ENCODE assay signal across 14 cellular contexts in the genomic region with DNA sequence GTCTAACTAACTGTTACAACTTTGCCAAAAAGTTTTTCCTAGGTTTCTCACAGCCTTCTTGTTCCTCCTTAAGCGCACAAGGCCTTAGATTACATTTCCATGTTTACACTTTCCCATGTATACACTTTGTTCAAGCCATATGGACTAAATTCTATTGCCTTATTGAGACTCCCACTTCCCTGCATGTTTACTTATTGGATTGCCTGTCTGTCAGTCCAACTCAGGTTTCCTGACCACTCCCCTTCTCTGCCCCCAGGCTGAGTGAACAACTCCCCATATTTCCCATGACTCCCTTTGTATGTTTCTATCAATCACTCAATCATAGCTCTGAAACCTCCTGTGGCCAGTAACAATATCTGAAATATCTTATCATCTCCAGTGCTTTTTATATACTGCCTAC. TPM values are rescaled to one million over a fixed set of nuclear protein-coding genes. Genes with fewer than 3 reads are reported as not detected.
DNase-seq lines count a peak whose midpoint lies in the region; ATAC-seq, FAIRE-seq and TF ChIP-seq lines count a peak whose summit lies in the region.
"Had no signal": no experiment of that assay in that cellular context is flagged by ENCODE, and none has a peak within 500 bp of the region (broad histone marks: within the 10 kb centered on the region; RNA-seq: fewer than 3 reads in every experiment).

No MANE protein-coding gene starts in this region.

- in situ Hi-C loops in K562 (cut with MboI) = no loop called here

- H2AK5ac ChIP-seq in H9 (ENCODE audit: insufficient read length, low read length) = no peak overlapping the region

- no peaks in the 10 kb centered on the region for H3K79me1 ChIP-seq in H9 (ENCODE audit: insufficient read depth, low read depth, low read length, poor library complexity, severe bottlenecking)

- no peak overlapping the region for H3K4me2 ChIP-seq in K562 (ENCODE audit: insufficient read depth, low read length)
- no peak overlapping the region for H3K4me2 ChIP-seq in H9 (ENCODE audit: insufficient read depth, insufficient read length, low read length)

- no peaks in the 10 kb centered on the region for H3K4me1 ChIP-seq in K562 (replicated peaks in 1 of 2; ENCODE audit: control insufficient read depth in 2 of 2, insufficient read depth in 2 of 2, low read length in 2 of 2)
- no peaks in the 10 kb centered on the region for H3K4me1 ChIP-seq in sigmoid colon
- no peaks in the 10 kb centered on the region for H3K4me1 ChIP-seq in H9 (ENCODE audit: insufficient read depth, low read length)
- H3K4me1 ChIP-seq: HAP-1 had no signal

- no peak overlapping the region for H4K91ac ChIP-seq in H9 (ENCODE audit: insufficient read length, low read depth, low read length)

- H3K4me3 Mint-ChIP-seq in nephron progenitor cell (no peak overlapping the region), H9 (no peak overlapping the region)

- 100% methylated on average over 1 of the region's 1 CpG for WGBS in K562 (ENCODE audit: insufficient coverage, low coverage, missing lambda C conversion rate)
- 56 to 75% methylated on average over 1 of the region's 1 CpG for WGBS in sigmoid colon, 2 donors
- no CpG with 5 or more reads among the region's 1 CpG for WGBS in H9 (ENCODE audit: extremely low coverage, insufficient read length, low lambda C conversion rate)

- H3K18ac ChIP-seq in H9 (ENCODE audit: insufficient read length, low read depth, low read length) = no peak overlapping the region

- no peak overlapping the region for H3K23ac ChIP-seq in H9 (ENCODE audit: insufficient read length, low read depth, low read length)

- H4K8ac ChIP-seq in H9 (replicated peaks; ENCODE audit: insufficient read length, low read depth, low read length) = no peak overlapping the region

- TF ChIP-seq RAD21 in K562 (CRISPR knock-in tag; conservative IDR thresholded peaks at IDR 0.05 in 1 of 2, IDR thresholded peaks at IDR 0.05 in 1 of 2) = no peak

- H3K9ac ChIP-seq in K562 (ENCODE audit: insufficient read depth in 1 of 2, low read depth in 2 of 2, low read length in 2 of 2) = no peak overlapping the region
- no peak overlapping the region for H3K9ac ChIP-seq in H9 (ENCODE audit: extremely low read depth, insufficient read length, low read length)

- peak; percentile 2 for DNase-seq in NCI-H2171 treated with DMSO at 0.1 percent for 48 hours (lab: John Stamatoyannopoulos, UW)
- no peak for DNase-seq in NCI-H2171 (lab: John Stamatoyannopoulos, UW)
- peak; percentile 6 for DNase-seq in HEK293T (ENCODE audit: extremely low spot score)
- DNase-seq in K562 (ENCODE audit: extremely low read depth in 1 of 4, low spot score in 3 of 4) = peak in 2 of 4 experiments; percentile 11
- no peak for DNase-seq in nephron progenitor cell
- DNase-seq in sigmoid colon = no peak
- no peak for DNase-seq in NCI-H345 treated with DMSO at 0.1 percent for 48 hours (lab: John Stamatoyannopoulos, UW; ENCODE audit: unreplicated experiment)
- DNase-seq in H9 = no peak
- DNase-seq: C1 segment of cervical spinal cord, NCI-H1048, NCI-H1694, Right ventricle myocardium superior had no signal

- H3K36me3 ChIP-seq in K562 (ENCODE audit: control insufficient read depth, insufficient read depth, low read length) = peaks cover 18% of the 10 kb centered on the region; the same call in 2 of the 3 replicates
- H3K36me3 ChIP-seq in sigmoid colon = no peaks in the 10 kb centered on the region
- H3K36me3 ChIP-seq: HAP-1 had no signal

- TF ChIP-seq POLR2A in K562 (conservative IDR thresholded peaks at IDR 0.05) (no peak), sigmoid colon (IDR thresholded peaks at IDR 0.05) (no peak)

- no peaks in the 10 kb centered on the region for H3K9me1 ChIP-seq in K562 (ENCODE audit: control insufficient read depth, insufficient read depth, low read length)

- H3K79me2 ChIP-seq in K562 (ENCODE audit: control insufficient read depth, insufficient read depth, low read length) (no peaks in the 10 kb centered on the region), H9 (ENCODE audit: insufficient read depth, low read length) (no peaks in the 10 kb centered on the region)

- H3T11ph ChIP-seq in H9 (ENCODE audit: low read length) = no peak overlapping the region

- no peaks in the 10 kb centered on the region for H3K9me3 Mint-ChIP-seq in nephron progenitor cell
- H3K9me3 Mint-ChIP-seq in H9 = peaks cover 0 to 4% of the 10 kb centered on the region in 2 experiments; a peak in 1 of 5 replicates

- no peak overlapping the region for H4K5ac ChIP-seq in H9 (ENCODE audit: insufficient read length, low read depth, low read length)

- POLR2A ChIA-PET in HEK293T (lab: Yijun Ruan, JAX) = no interaction called here
- POLR2A ChIA-PET in K562 (lab: Yijun Ruan, JAX) = interaction anchor here (0.7 kb wide), 1 partner anchor 958 kb away, joined by 3 read pairs; no protein-coding TSS in a partner anchor

- H3K14ac ChIP-seq in H9 (ENCODE audit: insufficient read depth, low read length) = no peak overlapping the region

- no peak overlapping the region for H3K4ac ChIP-seq in H9 (ENCODE audit: low read depth, low read length)

- intact Hi-C loops in K562 (cut with micrococcal nuclease) (no loop called here), sigmoid colon (cut with DNase I) (no loop called here)

- H3K4me3 ChIP-seq in K562 = no peak overlapping the region
- H3K4me3 ChIP-seq in sigmoid colon = no peak overlapping the region
- H3K4me3 ChIP-seq: HAP-1 had no signal

- H3K27me3 Mint-ChIP-seq in nephron progenitor cell (ENCODE audit: low read depth, poor library complexity) = no peaks in the 10 kb centered on the region
- H3K27me3 Mint-ChIP-seq in H9 (ENCODE audit: low read depth) = no peaks in the 10 kb centered on the region

- H3K4me1 Mint-ChIP-seq in nephron progenitor cell (peaks cover 7% of the 10 kb centered on the region), H9 (no peaks in the 10 kb centered on the region)

- no peak overlapping the region for H2BK120ac ChIP-seq in H9 (ENCODE audit: low read depth, low read length, poor library complexity, severe bottlenecking)

- no peaks in the 10 kb centered on the region for H3K23me2 ChIP-seq in H9 (ENCODE audit: insufficient read length, low read depth, low read length, poor library complexity, severe bottlenecking)

- H2BK15ac ChIP-seq in H9 (ENCODE audit: low read depth, low read length) = no peak overlapping the region

- H3K9me3 ChIP-seq in K562 (replicated peaks; ENCODE audit: control insufficient read depth, insufficient read depth, low read depth, low read length) = no peaks in the 10 kb centered on the region
- H3K9me3 ChIP-seq in sigmoid colon = no peaks in the 10 kb centered on the region
- H3K9me3 ChIP-seq in H9 (ENCODE audit: control insufficient read depth, low read depth, low read length) = no peaks in the 10 kb centered on the region
- H3K9me3 ChIP-seq: HAP-1 had no signal

- no peak overlapping the region for H3K56ac ChIP-seq in H9 (ENCODE audit: insufficient read length, low read depth, low read length)

- no peak for TF ChIP-seq EP300 in K562 (IDR thresholded peaks at IDR 0.05; ENCODE audit: low read length)
- TF ChIP-seq EP300 in sigmoid colon (IDR thresholded peaks at IDR 0.05) = no peak

- H3K36me3 Mint-ChIP-seq in nephron progenitor cell (ENCODE audit: low read depth) (peaks cover 11% of the 10 kb centered on the region), H9 (ENCODE audit: insufficient read depth in 1 of 3, low read depth in 3 of 3) (peaks cover 0 to 11% (median 2%) of the 10 kb centered on the region in 3 experiments; a peak in 4 of 7 replicates)

- H2BK20ac ChIP-seq in H9 (ENCODE audit: low read depth, low read length, poor library complexity, severe bottlenecking) = no peak overlapping the region

- H2AFZ ChIP-seq in K562 (ENCODE audit: low read depth, low read length) = no peak overlapping the region
- no peak overlapping the region for H2AFZ ChIP-seq in H9 (ENCODE audit: low read length)

- no peak overlapping the region for H2BK5ac ChIP-seq in H9 (ENCODE audit: insufficient read length, low read length)

- CTCF ChIA-PET in HEK293T (lab: Yijun Ruan, JAX) = no interaction called here
- CTCF ChIA-PET in K562 (lab: Yijun Ruan, JAX; ENCODE audit: low intra/inter-chr PET ratio) = no interaction called here

- no peak overlapping the region for H3K27ac ChIP-seq in K562 (ENCODE audit: extremely low read depth, low read depth, low read length)
- H3K27ac ChIP-seq in sigmoid colon = no peak overlapping the region
- no peak overlapping the region for H3K27ac ChIP-seq in H9 (ENCODE audit: insufficient read length, low read depth, low read length)

- ATAC-seq in K562 = peak; percentile 35
- ATAC-seq: Panc1 had no signal

- H4K20me1 ChIP-seq in K562 (replicated peaks; ENCODE audit: control insufficient read depth, insufficient read depth, low read length) = no peaks in the 10 kb centered on the region
- H4K20me1 ChIP-seq in H9 (ENCODE audit: control insufficient read depth, insufficient read depth, insufficient read length) = no peaks in the 10 kb centered on the region

- H2BK12ac ChIP-seq in H9 (ENCODE audit: insufficient read length, low read depth, low read length) = no peak overlapping the region

- FAIRE-seq in K562 (lab: Jason Lieb, UNC) = no peak

- no peaks in the 10 kb centered on the region for H3K27me3 ChIP-seq in K562 (ENCODE audit: control insufficient read depth in 2 of 2, insufficient read depth in 2 of 2, low read length in 2 of 2)
- H3K27me3 ChIP-seq in sigmoid colon = no peaks in the 10 kb centered on the region
- no peaks in the 10 kb centered on the region for H3K27me3 ChIP-seq in H9 (ENCODE audit: insufficient read depth, low read length)

- BruUV-seq in K562 (replicated peaks; lab: Mats Ljungman, UMichigan) = no TSS peak

- TF ChIP-seq CTCF in K562 (IDR thresholded peaks at IDR 0.05 in 2 of 3, conservative IDR thresholded peaks at IDR 0.05 in 1 of 3; ENCODE audit: insufficient read depth in 2 of 3, low read depth in 1 of 3, low read length in 3 of 3) = no peak
- no peak for TF ChIP-seq CTCF in nephron progenitor cell (IDR thresholded peaks at IDR 0.05)
- TF ChIP-seq CTCF in sigmoid colon (IDR thresholded peaks at IDR 0.05) = no peak
- TF ChIP-seq CTCF in H9 (conservative IDR thresholded peaks at IDR 0.05) = no peak

- H3K27ac Mint-ChIP-seq in nephron progenitor cell (peak overlapping the region; percentile 22), H9 (peak overlapping the region in 1 of 3 experiments; percentile 2; a peak in 1 of 7 replicates)

RNA-seq across cellular contexts. Expression of gene SLC25A40, which starts 43.0 kb away (rescaled TPM):
- 23.2 and 75.9 TPM in 2 replicates for total RNA-seq in K562 (2011; cell fraction: chromatin; rRNA removed; ENCODE audit: low replicate concordance)
- total RNA-seq in K562 (2011; cell fraction: nucleolus; rRNA removed) = 11.2 and 11.7 TPM in 2 replicates
- 22.0 and 43.4 TPM in 2 replicates for total RNA-seq in K562 (2011; cell fraction: nucleoplasm; rRNA removed)
- total RNA-seq in K562 (2014; rRNA removed) = 6.7 and 9.9 TPM in 2 replicates
- total RNA-seq in K562 (2014; rRNA removed; fragmentation: Illumina TruSeq; extraction: Trizol) = 28.1 and 31.1 TPM in 2 replicates
- total RNA-seq in K562 (2015; rRNA removed; fragmentation: Illumina TruSeq; extraction: Trizol) = 25.0 and 26.5 TPM in 2 replicates
- total RNA-seq in K562 (2021) = 39.6 and 43.2 TPM in 2 replicates
- 34.4 and 44.0 TPM in 2 replicates for polyA plus RNA-seq in K562 (2011; rRNA removed)
- polyA plus RNA-seq in K562 (2011; cell fraction: cytosol; rRNA removed) = 7.2 and 13.2 TPM in 2 replicates
- 35.6 and 37.3 TPM in 2 replicates for polyA plus RNA-seq in K562 (2011; cell fraction: nucleus; rRNA removed)
- 32.7 and 45.5 TPM in 2 replicates for polyA plus RNA-seq in K562 (2012)
- polyA plus RNA-seq in K562 (2014; fragmentation: Illumina TruSeq; extraction: Trizol) = 26.0 and 26.6 TPM in 2 replicates
- polyA plus RNA-seq in K562 (2014; fragmentation: Nextera tagmentation; extraction: Ambion mirVana) = 10 to 100 TPM; 19.0 to 25.1 TPM
- 17.9 and 21.2 TPM in 2 replicates for polyA plus RNA-seq in K562 (2014; rRNA removed)
- 26.6 and 29.1 TPM in 2 replicates for polyA minus RNA-seq in K562 (2011; rRNA and poly(A)+ RNA removed)
- polyA minus RNA-seq in K562 (2011; cell fraction: cytosol; rRNA and poly(A)+ RNA removed) = 12.8 and 13.7 TPM in 2 replicates
- 35.0 and 41.9 TPM in 2 replicates for polyA minus RNA-seq in K562 (2011; cell fraction: nucleus; rRNA and poly(A)+ RNA removed)
- 10 to 100 TPM; 17.4 to 46.8 (median 21.9) TPM for total RNA-seq in sigmoid colon
- 10 to 100 TPM in 2 of 3 donors, 1 to 10 TPM in 1; 9.6 to 17.1 (median 12.1) TPM for polyA plus RNA-seq in sigmoid colon
- 10.4 and 14.5 TPM in 2 replicates for total RNA-seq in H9 (2021)

RNA-seq across cellular contexts. Expression of gene DBF4, which starts 43.2 kb away (rescaled TPM):
- 49.4 and 110 TPM in 2 replicates for total RNA-seq in K562 (2011; cell fraction: chromatin; rRNA removed; ENCODE audit: low replicate concordance)
- total RNA-seq in K562 (2011; cell fraction: nucleolus; rRNA removed) = 37.6 and 41.4 TPM in 2 replicates
- 56.9 and 57.0 TPM in 2 replicates for total RNA-seq in K562 (2011; cell fraction: nucleoplasm; rRNA removed)
- total RNA-seq in K562 (2014; rRNA removed) (106 and 132 TPM in 2 replicates), K562 (2014; rRNA removed; fragmentation: Illumina TruSeq; extraction: Trizol) (134 and 156 TPM in 2 replicates), K562 (2015; rRNA removed; fragmentation: Illumina TruSeq; extraction: Trizol) (139 and 145 TPM in 2 replicates), K562 (2021) (104 and 105 TPM in 2 replicates), sigmoid colon (1 to 10 TPM; 2.3 to 6.4 (median 3.0) TPM), H9 (2021) (75.9 TPM in 2 replicates)
- polyA plus RNA-seq in K562 (2011; rRNA removed) (25.9 and 37.8 TPM in 2 replicates), K562 (2014; fragmentation: Illumina TruSeq; extraction: Trizol) (81.5 and 106 TPM in 2 replicates), K562 (2014; fragmentation: Nextera tagmentation; extraction: Ambion mirVana) (10 to 100 TPM; 38.4 to 43.5 TPM), K562 (2014; rRNA removed) (56.2 and 67.4 TPM in 2 replicates), sigmoid colon (10 to 100 TPM in 2 of 3 donors, 1 to 10 TPM in 1; 5.4 to 13.7 (median 12.5) TPM)
- polyA plus RNA-seq in K562 (2011; cell fraction: cytosol; rRNA removed) = 9.1 and 12.5 TPM in 2 replicates
- polyA plus RNA-seq in K562 (2011; cell fraction: nucleus; rRNA removed) = 24.3 and 24.5 TPM in 2 replicates
- polyA plus RNA-seq in K562 (2012) = 51.2 and 79.2 TPM in 2 replicates
- polyA minus RNA-seq in K562 (2011; rRNA and poly(A)+ RNA removed) = 27.5 and 30.3 TPM in 2 replicates
- 20.8 and 22.8 TPM in 2 replicates for polyA minus RNA-seq in K562 (2011; cell fraction: cytosol; rRNA and poly(A)+ RNA removed)
- 63.8 and 64.0 TPM in 2 replicates for polyA minus RNA-seq in K562 (2011; cell fraction: nucleus; rRNA and poly(A)+ RNA removed)

Comparison
In these comparisons a context has a peak if more than half of its experiments do, and no peak if none do; other contexts are left out.
1. DNase-seq: peak in NCI-H2171 treated with DMSO at 0.1 percent for 48 hours (single experiment) and HEK293T (single experiment); none in NCI-H2171 (single experiment), nephron progenitor cell (single experiment), sigmoid colon (single experiment), NCI-H345 treated with DMSO at 0.1 percent for 48 hours (single experiment) and H9 (single experiment).
2. RNA of gene DBF4, which starts 43.2 kb away (total RNA-seq): 37.6 to 156 TPM in K562 and 75.9 TPM in H9; 2.3 to 6.4 TPM in sigmoid colon; every median in the first group is over 4 times any median in the second.